8 cellular contexts compared by ENCODE assay signal in the genomic region with DNA sequence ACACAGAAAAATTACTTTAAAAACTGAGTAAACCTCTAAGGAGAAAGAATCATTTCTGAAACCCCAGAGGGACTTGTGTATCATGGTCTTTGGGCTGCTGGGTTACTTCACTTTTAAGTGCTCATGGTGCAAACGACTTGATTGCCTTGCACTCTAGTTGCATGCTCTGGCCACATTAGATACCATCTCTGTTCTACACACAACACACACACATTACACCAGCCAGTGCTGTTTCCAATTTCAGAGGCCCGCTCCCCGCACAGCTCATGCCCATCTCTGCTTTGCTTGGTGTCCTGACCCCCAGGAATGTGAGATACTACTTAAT. TPM values are rescaled to one million over a fixed set of nuclear protein-coding genes. Genes with fewer than 3 reads are reported as not detected.
A peak's percentile ranks its signal among the peaks of the same experiment; 100 is the strongest.
DNase-seq lines count a peak whose midpoint lies in the region; ATAC-seq and TF ChIP-seq lines count a peak whose summit lies in the region.

No MANE protein-coding gene starts in this region.

- H3K27me3 ChIP-seq in HL-60 (ENCODE audit: insufficient read depth, poor library complexity, severe bottlenecking): no peaks in the 10 kb centered on the region

- ATAC-seq in GM21825 (IDR thresholded peaks at IDR 0.05; ENCODE audit: unreplicated experiment) (no peak), left lobe of liver (no peak)

- TF ChIP-seq CTCF in AG04449 (IDR thresholded peaks at IDR 0.05; ENCODE audit: insufficient read depth, low read length, missing control alignments): no peak
- TF ChIP-seq CTCF in HL-60 (IDR thresholded peaks at IDR 0.05; ENCODE audit: insufficient read depth, low read length): no peak
- no peak for TF ChIP-seq CTCF in WI38 (IDR thresholded peaks at IDR 0.05; ENCODE audit: low read depth, low read length)
- no peak for TF ChIP-seq CTCF in fibroblast of pulmonary artery (IDR thresholded peaks at IDR 0.05; ENCODE audit: low read length, missing control alignments)
- no peak for TF ChIP-seq CTCF in retinal pigment epithelial cell (conservative IDR thresholded peaks at IDR 0.05; ENCODE audit: low read depth, low read length)

- POLR2A ChIA-PET in AG04449 (lab: Yijun Ruan, JAX): no interaction called here

- DNase-seq in AG04449 (ENCODE audit: low read depth, low spot score) (no peak), HL-60 (ENCODE audit: low read depth in 1 of 2, low spot score in 1 of 2) (peak; percentile 11 to 67), fibroblast of pulmonary artery (ENCODE audit: low read depth) (no peak), retinal pigment epithelial cell (ENCODE audit: low read depth) (no peak), iPS-NIHi7 (ENCODE audit: extremely low spot score) (no peak), left lobe of liver (ENCODE audit: low spot score) (no peak)

- peak overlapping the region; percentile 91 for H3K27ac ChIP-seq in HL-60 (replicated peaks)

- CTCF ChIA-PET in AG04449 (lab: Yijun Ruan, JAX): interaction anchor here (0.6 to 1.2 kb wide), 2 partner anchors 176 to 348 kb away, joined by 3 read pairs; no protein-coding TSS in a partner anchor

- peak overlapping the region; percentile 92 for H3K4me3 ChIP-seq in AG04449 (ENCODE audit: low read depth, low read length)
- H3K4me3 ChIP-seq in HL-60 (replicated peaks; ENCODE audit: insufficient read depth, low read length): peak overlapping the region; percentile 73
- peak overlapping the region; percentile 81 for H3K4me3 ChIP-seq in WI38 (ENCODE audit: low read depth, low read length)
- H3K4me3 ChIP-seq in fibroblast of pulmonary artery (replicated peaks; ENCODE audit: low read depth, low read length): peak overlapping the region; percentile 79
- H3K4me3 ChIP-seq in retinal pigment epithelial cell (ENCODE audit: low read length): peak overlapping the region; percentile 82

RNA-seq across cellular contexts. Expression of gene PPP3CA, which starts 2.1 kb away (rescaled TPM):
- total RNA-seq in left lobe of liver: 11.1 TPM

Comparison
In these comparisons a context has a peak if more than half of its experiments do, and no peak if none do; other contexts are left out.
1. DNase-seq: peak in HL-60 (2 of 2); none in AG04449 (single experiment), fibroblast of pulmonary artery (single experiment), retinal pigment epithelial cell (single experiment), iPS-NIHi7 (single experiment) and left lobe of liver (single experiment).
2. Peak in every context shown above with its lines, with median percentiles within 50 percentile points of each other: H3K4me3 ChIP-seq.